15 cellular contexts compared by ENCODE assay signal in genomic region chr18:79548077-79548450, GRCh38.
"Had no signal": no experiment of that assay in that cellular context is flagged by ENCODE, and none has a peak within 500 bp of the region (broad histone marks: within the 10 kb centered on the region; RNA-seq: fewer than 3 reads in every experiment).

No MANE protein-coding gene starts in this region.

- H3K9me3 ChIP-seq: gastroesophageal sphincter, left ventricle myocardium inferior, psoas muscle, right lobe of liver, SK-N-SH, tibial artery had no signal

- H3K4me1 ChIP-seq: gastroesophageal sphincter, psoas muscle, right lobe of liver, tibial artery had no signal

- H3K36me3 ChIP-seq: gastroesophageal sphincter, left ventricle myocardium inferior, right lobe of liver, tibial artery had no signal

- H3K36me3 Mint-ChIP-seq: memory B cell; naive thymus-derived CD8-positive, alpha-beta T cell had no signal

- DNase-seq: activated naive CD4-positive, alpha-beta T cell treated with anti-CD3 and anti-CD28 coated beads, Interleukin-2, amount 50 U/mL, for 16 hours; erythroblast; left ventricle myocardium inferior; naive thymus-derived CD8-positive, alpha-beta T cell; SK-N-SH; stimulated activated CD4-positive, alpha-beta T cell treated with anti-CD3 and anti-CD28 coated beads, Interleukin-1b, Interleukin-23, amount 100 ng/mL, for 48 hours; T-helper 1 cell; T1000 had no signal

- H3K4me1 Mint-ChIP-seq: activated T-helper 17 cell treated with anti-CD3 and anti-CD28 coated beads, Interleukin-2, amount 50 U/mL, for 72 hours; memory B cell; naive thymus-derived CD8-positive, alpha-beta T cell had no signal

- H3K4me3 Mint-ChIP-seq: activated T-helper 17 cell treated with anti-CD3 and anti-CD28 coated beads, Interleukin-2, amount 50 U/mL, for 72 hours; memory B cell; naive thymus-derived CD8-positive, alpha-beta T cell had no signal

- H3K27me3 ChIP-seq: right lobe of liver had no signal

- H3K9me3 Mint-ChIP-seq: activated T-helper 17 cell treated with anti-CD3 and anti-CD28 coated beads, Interleukin-2, amount 50 U/mL, for 72 hours; memory B cell; naive thymus-derived CD8-positive, alpha-beta T cell had no signal

- H3K4me3 ChIP-seq: left ventricle myocardium inferior, psoas muscle, right lobe of liver, tibial artery had no signal

- H3K27ac ChIP-seq: gastroesophageal sphincter, left ventricle myocardium inferior, psoas muscle, right lobe of liver, tibial artery had no signal

- ATAC-seq: activated CD4-positive, CD25-positive, alpha-beta regulatory T cell treated with anti-CD3 and anti-CD28 coated beads, Interleukin-2, amount 50 U/mL, for 24 hours; activated T-helper 17 cell treated with anti-CD3 and anti-CD28 coated beads, Interleukin-2, amount 50 U/mL, for 72 hours; gastroesophageal sphincter; naive thymus-derived CD8-positive, alpha-beta T cell; right lobe of liver had no signal

- H3K27ac Mint-ChIP-seq: activated T-helper 17 cell treated with anti-CD3 and anti-CD28 coated beads, Interleukin-2, amount 50 U/mL, for 72 hours; memory B cell had no signal
